19 cellular contexts compared by ENCODE assay signal in genomic region chr2:138329591-138329990, GRCh38.
"Had no signal": no experiment of that assay in that cellular context is flagged by ENCODE, and none has a peak within 500 bp of the region (broad histone marks: within the 10 kb centered on the region; RNA-seq: fewer than 3 reads in every experiment).

No MANE protein-coding gene starts in this region.

- DNase-seq: activated CD4-positive, alpha-beta T cell treated with anti-CD3 and anti-CD28 coated beads for 36 hours; activated CD4-positive, CD25-positive, alpha-beta regulatory T cell; activated CD8-positive, alpha-beta memory T cell treated with anti-CD3 and anti-CD28 coated beads, Interleukin-2, amount 10 ng/mL, durations not matched to agents 7 days and 5 days; activated CD8-positive, alpha-beta T cell treated with anti-CD3 and anti-CD28 coated beads, Interleukin-2, amount 10 ng/mL, durations not matched to agents 7 days and 5 days; activated naive CD8-positive, alpha-beta T cell treated with anti-CD3 and anti-CD28 coated beads, Interleukin-2, amount 50 U/mL, for 24 hours; activated T-cell treated with anti-CD3 and anti-CD28 coated beads, Interleukin-2, amount 50 U/mL, for 48 hours; amygdala; central memory CD4-positive, alpha-beta T cell; foreskin keratinocyte; mammary epithelial cell; natural killer cell; ovary; sigmoid colon; stimulated activated CD4-positive, alpha-beta T cell treated with anti-CD3 and anti-CD28 coated beads, Interleukin-1b, Interleukin-23, amount 100 ng/mL, for 48 hours; stimulated activated CD4-positive, alpha-beta T cell treated with anti-CD3 and anti-CD28 coated beads, Interleukin-4, amount 100 ng/mL, for 4 hours; stimulated activated CD8-positive, alpha-beta memory T cell treated with anti-CD3 and anti-CD28 coated beads, Interleukin-4, amount 100 ng/mL, for 48 hours; stomach; thyroid gland; upper lobe of right lung had no signal
